9 cellular contexts compared by ENCODE assay signal in the genomic region with DNA sequence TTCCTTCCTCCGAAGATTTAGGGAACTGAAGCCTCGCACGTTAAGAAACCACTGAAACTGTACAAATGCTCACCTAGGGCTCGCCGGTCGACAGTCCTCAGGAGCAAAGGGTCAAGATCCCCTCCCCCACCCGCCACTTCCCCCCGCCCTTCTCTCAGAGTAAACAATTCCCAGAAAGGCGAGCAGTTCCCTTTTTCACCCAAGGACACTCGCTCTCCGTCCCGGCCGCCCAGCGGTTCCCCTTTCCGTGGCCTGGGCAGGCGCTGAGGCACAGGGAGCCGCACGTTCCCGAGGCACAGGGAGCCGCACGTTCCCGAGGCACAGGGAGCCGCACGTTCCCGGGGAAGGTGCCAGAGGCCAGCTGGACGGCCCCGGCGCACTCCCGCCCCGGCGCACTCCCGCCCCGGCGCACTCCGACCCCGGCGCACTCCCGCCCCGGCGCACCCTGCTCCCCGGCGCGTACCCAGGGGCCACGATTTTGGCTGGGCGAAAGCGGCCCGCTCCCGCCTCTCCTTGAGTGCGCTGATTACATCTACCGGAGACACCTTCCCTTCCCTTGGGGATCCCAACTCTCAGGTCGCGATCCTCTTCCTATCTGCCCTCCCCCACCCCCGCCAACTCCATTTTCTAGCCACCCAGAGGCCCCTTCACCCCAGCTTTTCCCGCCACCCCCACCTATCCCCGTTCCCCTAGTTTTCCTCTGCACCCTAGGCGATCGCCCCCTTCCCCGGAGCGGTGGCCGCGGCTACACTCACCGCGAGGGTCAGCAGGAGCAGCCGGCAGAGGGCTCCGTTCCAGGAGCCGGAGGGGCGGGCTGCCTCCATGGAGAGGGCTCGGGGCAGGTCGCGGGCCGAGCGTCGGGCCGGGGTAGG. TPM values are rescaled to one million over a fixed set of nuclear protein-coding genes. Genes with fewer than 3 reads are reported as not detected.
DNase-seq lines count a peak whose midpoint lies in the region; ATAC-seq and TF ChIP-seq lines count a peak whose summit lies in the region.
"Had no signal": no experiment of that assay in that cellular context is flagged by ENCODE, and none has a peak within 500 bp of the region (broad histone marks: within the 10 kb centered on the region; RNA-seq: fewer than 3 reads in every experiment).

No MANE protein-coding gene starts in this region.

- H3K27ac Mint-ChIP-seq in activated CD8-positive, alpha-beta T cell treated with anti-CD3 and anti-CD28 coated beads for 36 hours: no peak overlapping the region
- H3K27ac Mint-ChIP-seq: activated B cell treated with CpG ODN at 0.5 μM for 24 hours had no signal

- DNase-seq in 8988T (peak; percentile 34), left ventricle myocardium inferior (peak; percentile 84), posterior vena cava (ENCODE audit: low spot score) (peak; percentile 93), KG1 (lab: John Stamatoyannopoulos, UW) (no peak)
- no peak for DNase-seq in activated CD8-positive, alpha-beta T cell treated with anti-CD3 and anti-CD28 coated beads for 36 hours
- DNase-seq in activated CD4-positive, alpha-beta T cell treated with anti-CD3 and anti-CD28 coated beads for 48 hours: no peak
- DNase-seq: activated B cell treated with CpG ODN at 0.5 μM for 24 hours had no signal

- no peaks in the 10 kb centered on the region for H3K9me3 ChIP-seq in left ventricle myocardium inferior (replicated peaks)

- intact Hi-C loops in activated CD8-positive, alpha-beta T cell treated with anti-CD3 and anti-CD28 coated beads for 36 hours (cut with micrococcal nuclease): no loop called here
- intact Hi-C loops in left ventricle myocardium inferior (cut with micrococcal nuclease) (no loop called here), posterior vena cava (cut with DNase I) (no loop called here)

- peaks cover 17% of the 10 kb centered on the region for H3K27me3 Mint-ChIP-seq in activated CD8-positive, alpha-beta T cell treated with anti-CD3 and anti-CD28 coated beads for 36 hours

- H3K27me3 ChIP-seq in left ventricle myocardium inferior (ENCODE audit: low read depth): peaks cover 11% of the 10 kb centered on the region

- H3K4me3 ChIP-seq in left ventricle myocardium inferior: peak overlapping the region; percentile 80

- ATAC-seq in HG03432 (IDR thresholded peaks at IDR 0.05; ENCODE audit: unreplicated experiment) (peak; percentile 43), HG02973 (IDR thresholded peaks at IDR 0.05; ENCODE audit: unreplicated experiment) (no peak)
- no peak for ATAC-seq in activated CD8-positive, alpha-beta T cell treated with anti-CD3 and anti-CD28 coated beads for 36 hours

- peak overlapping the region; percentile 92 for H3K27ac ChIP-seq in left ventricle myocardium inferior (replicated peaks)

- peaks cover 1% of the 10 kb centered on the region for H3K36me3 Mint-ChIP-seq in activated CD8-positive, alpha-beta T cell treated with anti-CD3 and anti-CD28 coated beads for 36 hours (ENCODE audit: low read depth)

- TF ChIP-seq CTCF in activated CD8-positive, alpha-beta T cell treated with anti-CD3 and anti-CD28 coated beads for 36 hours (IDR thresholded peaks at IDR 0.05): no peak
- peak; percentile 5 for TF ChIP-seq CTCF in left ventricle myocardium inferior (IDR thresholded peaks at IDR 0.05; ENCODE audit: borderline replicate concordance)

- peaks cover 30% of the 10 kb centered on the region for H3K4me1 ChIP-seq in left ventricle myocardium inferior

- POLR2A ChIA-PET in activated CD8-positive, alpha-beta T cell treated with anti-CD3 and anti-CD28 coated beads for 36 hours (lab: Charles Lee): no interaction called here

- H3K9me3 Mint-ChIP-seq in activated CD8-positive, alpha-beta T cell treated with anti-CD3 and anti-CD28 coated beads for 36 hours: peaks cover 1% of the 10 kb centered on the region
- H3K9me3 Mint-ChIP-seq: activated B cell treated with CpG ODN at 0.5 μM for 24 hours had no signal

- H3K36me3 ChIP-seq in left ventricle myocardium inferior: no peaks in the 10 kb centered on the region

- CTCF ChIA-PET in activated CD8-positive, alpha-beta T cell treated with anti-CD3 and anti-CD28 coated beads for 36 hours (lab: Charles Lee): no interaction called here

- no peaks in the 10 kb centered on the region for H3K4me1 Mint-ChIP-seq in activated CD8-positive, alpha-beta T cell treated with anti-CD3 and anti-CD28 coated beads for 36 hours (ENCODE audit: low read depth)
- H3K4me1 Mint-ChIP-seq: activated B cell treated with CpG ODN at 0.5 μM for 24 hours had no signal

- H3K4me3 Mint-ChIP-seq in activated CD8-positive, alpha-beta T cell treated with anti-CD3 and anti-CD28 coated beads for 36 hours: peak overlapping the region; percentile 19
- H3K4me3 Mint-ChIP-seq: activated B cell treated with CpG ODN at 0.5 μM for 24 hours had no signal

RNA-seq across cellular contexts. Expression of a gene that starts 0.8 kb away (rescaled TPM):
- total RNA-seq in activated CD8-positive, alpha-beta T cell treated with anti-CD3 and anti-CD28 coated beads for 36 hours: not detected
- total RNA-seq in left ventricle myocardium inferior (24.5 TPM), posterior vena cava (1 to 10 TPM; 2.6 to 4.2 TPM)
- total RNA-seq: activated B cell treated with CpG ODN at 0.5 μM for 24 hours had no signal

RNA-seq across cellular contexts. Expression of a gene that starts 58.8 kb away (rescaled TPM):
- under 1 TPM in 1 of 2 experiments, not detected in 1; 0.04 TPM for total RNA-seq in activated CD8-positive, alpha-beta T cell treated with anti-CD3 and anti-CD28 coated beads for 36 hours
- total RNA-seq in left ventricle myocardium inferior: not detected
- under 1 TPM; 0.32 to 0.43 TPM for total RNA-seq in posterior vena cava
- total RNA-seq: activated B cell treated with CpG ODN at 0.5 μM for 24 hours had no signal

Comparison
In these comparisons a context has a peak if more than half of its experiments do, and no peak if none do; other contexts are left out.
1. DNase-seq: peak in 8988T (single experiment), left ventricle myocardium inferior (single experiment) and posterior vena cava (single experiment); none in activated CD8-positive, alpha-beta T cell treated with anti-CD3 and anti-CD28 coated beads for 36 hours (single experiment), KG1 (single experiment) and activated CD4-positive, alpha-beta T cell treated with anti-CD3 and anti-CD28 coated beads for 48 hours (single experiment).